Comparison of ENCODE assay signal across 1 cellular context in the genomic region with DNA sequence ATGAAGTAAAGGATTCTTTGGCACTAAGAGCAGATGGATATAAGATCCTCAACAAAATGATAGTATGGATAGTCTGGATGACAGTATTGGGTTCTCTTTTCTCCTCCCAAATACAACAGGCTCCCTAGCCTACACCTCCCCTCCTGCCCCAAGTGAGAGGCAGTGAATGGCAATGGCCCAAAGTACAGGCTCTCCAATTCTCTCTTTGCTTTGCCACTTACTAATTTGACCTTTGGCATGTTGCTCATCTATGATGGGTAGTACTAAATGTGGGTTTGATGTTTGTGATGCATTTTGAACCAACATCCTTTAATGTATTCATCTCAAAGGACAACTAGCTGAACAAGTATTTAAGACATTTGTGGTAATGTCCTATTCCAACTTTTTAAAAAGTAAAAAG.
TF ChIP-seq lines count a peak whose summit lies in the region.

No MANE protein-coding gene starts in this region.

TF ChIP-seq in WTC11, 78 proteins besides CTCF, POLR2A, EP300 and RAD21 (continued from another document):
- TF ChIP-seq, protein P1, sequence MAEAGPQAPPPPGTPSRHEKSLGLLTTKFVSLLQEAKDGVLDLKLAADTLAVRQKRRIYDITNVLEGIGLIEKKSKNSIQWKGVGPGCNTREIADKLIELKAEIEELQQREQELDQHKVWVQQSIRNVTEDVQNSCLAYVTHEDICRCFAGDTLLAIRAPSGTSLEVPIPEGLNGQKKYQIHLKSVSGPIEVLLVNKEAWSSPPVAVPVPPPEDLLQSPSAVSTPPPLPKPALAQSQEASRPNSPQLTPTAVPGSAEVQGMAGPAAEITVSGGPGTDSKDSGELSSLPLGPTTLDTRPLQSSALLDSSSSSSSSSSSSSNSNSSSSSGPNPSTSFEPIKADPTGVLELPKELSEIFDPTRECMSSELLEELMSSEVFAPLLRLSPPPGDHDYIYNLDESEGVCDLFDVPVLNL (CRISPR knock-in tag; IDR thresholded peaks at IDR 0.05; ENCODE audit: borderline replicate concordance, low read depth) = no peak
- TF ChIP-seq PRRX2 (CRISPR knock-in tag; IDR thresholded peaks at IDR 0.05) = no peak
